20 cellular contexts compared by ENCODE assay signal in genomic region chr22:50547231-50547851, GRCh38. TPM values are rescaled to one million over a fixed set of nuclear protein-coding genes. Genes with fewer than 3 reads are reported as not detected.
A peak's percentile ranks its signal among the peaks of the same experiment; 100 is the strongest.
DNase-seq lines count a peak whose midpoint lies in the region; ATAC-seq, FAIRE-seq and TF ChIP-seq lines count a peak whose summit lies in the region.
"Had no signal": no experiment of that assay in that cellular context is flagged by ENCODE, and none has a peak within 500 bp of the region (broad histone marks: within the 10 kb centered on the region; RNA-seq: fewer than 3 reads in every experiment).

No MANE protein-coding gene starts in this region.

- peaks cover 2% of the 10 kb centered on the region; the same call in 1 of the 2 replicates for H3K79me2 ChIP-seq in GM12878 (ENCODE audit: control insufficient read depth, insufficient read depth, low read length)

- peaks cover 46% of the 10 kb centered on the region for H3K4me1 Mint-ChIP-seq in CD14-positive monocyte
- peaks cover 32 to 47% (median 35%) of the 10 kb centered on the region in 7 donors for H3K4me1 Mint-ChIP-seq in naive thymus-derived CD4-positive, alpha-beta T cell
- H3K4me1 Mint-ChIP-seq: neural progenitor cell had no signal

- no peak overlapping the region for H3K27ac ChIP-seq in GM12878 (ENCODE audit: control insufficient read depth, insufficient read depth)
- no peak overlapping the region for H3K27ac ChIP-seq in naive thymus-derived CD4-positive, alpha-beta T cell (ENCODE audit: low read depth, low read length)
- H3K27ac ChIP-seq: neural progenitor cell, right lobe of liver had no signal

- TF ChIP-seq EP300 in GM12878 (IDR thresholded peaks at IDR 0.05; ENCODE audit: borderline replicate concordance in 1 of 2, control insufficient read depth in 1 of 2, low read depth in 2 of 2, low read length in 2 of 2), result no peak

- FAIRE-seq in GM12878 (lab: Jason Lieb, UNC), result peak; percentile 35
- FAIRE-seq: urothelium cell line had no signal

- CTCF ChIA-PET in GM12878 (lab: Yijun Ruan, JAX), result interaction anchor here (0.8 to 2.2 kb wide), 6 partner anchors 10 to 75 kb away, joined by 3 to 9 read pairs (median 6); partner anchors contain the start of gene SCO2
- CTCF ChIA-PET in naive thymus-derived CD4-positive, alpha-beta T cell (lab: Charles Lee), result interaction anchor here (1.6 to 4.3 kb wide), 5 partner anchors 8 to 73 kb away, joined by 6 to 31 read pairs (median 7); partner anchors contain the start of genes SCO2 and SYCE3

- DNase-seq in CD14-positive monocyte (ENCODE audit: low spot score), result no peak
- peak; percentile 29 for DNase-seq in D341Med (ENCODE audit: low spot score)
- no peak for DNase-seq in GM12878 (ENCODE audit: low read depth, low spot score)
- no peak for DNase-seq in naive thymus-derived CD4-positive, alpha-beta T cell
- no peak for DNase-seq in NCI-H82 (lab: John Stamatoyannopoulos, UW)
- DNase-seq in globus pallidus (ENCODE audit: low spot score), result no peak
- DNase-seq in NCI-H1417 (lab: John Stamatoyannopoulos, UW), result no peak
- DNase-seq: Caco-2; HFFc6; left ventricle myocardium superior; NCI-H1930; NCI-H748 treated with DMSO at 0.1 percent for 48 hours; RPMI8226; stimulated activated CD4-positive, alpha-beta T cell treated with anti-CD3 and anti-CD28 coated beads, Interleukin-4, amount 100 ng/mL, for 4 hours; stimulated activated naive B cell treated with anti-CD40 and anti-IgM and Interleukin-4, amounts not matched to agents 10 μg/mL and 1 μg/mL and 100 μg/mL, for 72 hours; T-helper 9 cell had no signal

- H3K4me2 ChIP-seq in GM12878 (ENCODE audit: control insufficient read depth, insufficient read depth), result no peak overlapping the region
- H3K4me2 ChIP-seq: neural progenitor cell had no signal

- POLR2A ChIA-PET in GM12878 (lab: Charles Lee), result interaction anchor here (0.9 to 2.5 kb wide), 8 partner anchors 9 to 74 kb away, joined by 3 to 15 read pairs (median 9); partner anchors contain the start of genes LMF2, NCAPH2, SCO2 and TYMP
- POLR2A ChIA-PET in naive thymus-derived CD4-positive, alpha-beta T cell (lab: Charles Lee), result interaction anchor here (0.6 to 6.3 kb wide), 10 partner anchors 9 to 76 kb away, joined by 3 to 77 read pairs (median 6); partner anchors contain the start of genes SCO2 and TYMP

- intact Hi-C loops in CD14-positive monocyte (cut with micrococcal nuclease), result loop anchor here in 1 of 2 donors (5.0 kb wide), 1 partner anchor 35 kb away; the partner anchor contains the start of gene CHKB
- intact Hi-C loops in GM12878 (cut with micrococcal nuclease; ENCODE audit: unreplicated experiment), result no loop called here
- intact Hi-C loops in naive thymus-derived CD4-positive, alpha-beta T cell (cut with micrococcal nuclease), result no loop called here

- ATAC-seq in GM12878, result no peak
- ATAC-seq in naive thymus-derived CD4-positive, alpha-beta T cell, result no peak
- ATAC-seq: left ventricle myocardium superior, right lobe of liver had no signal

- no peaks in the 10 kb centered on the region for H3K36me3 ChIP-seq in GM12878 (ENCODE audit: control insufficient read depth in 2 of 2, insufficient read depth in 2 of 2, low read length in 1 of 2)
- no peaks in the 10 kb centered on the region for H3K36me3 ChIP-seq in naive thymus-derived CD4-positive, alpha-beta T cell (ENCODE audit: control insufficient read depth in 2 of 3, insufficient read depth in 3 of 3, low read length in 3 of 3)
- H3K36me3 ChIP-seq: neural progenitor cell, right lobe of liver had no signal

- no peaks in the 10 kb centered on the region for H4K20me1 ChIP-seq in GM12878 (ENCODE audit: control insufficient read depth, insufficient read depth)

- RAD21 ChIA-PET in GM12878 (lab: Charles Lee; ENCODE audit: unreplicated experiment), result interaction anchor here (0.9 to 2.1 kb wide), 5 partner anchors 8 to 74 kb away, joined by 3 to 16 read pairs (median 7); partner anchors contain the start of gene SCO2

- peak overlapping the region; percentile 58 to 85 for H3K4me3 Mint-ChIP-seq in CD14-positive monocyte
- peak overlapping the region in 6 of 10 donors; percentile 25 to 88 (median 58) for H3K4me3 Mint-ChIP-seq in naive thymus-derived CD4-positive, alpha-beta T cell
- H3K4me3 Mint-ChIP-seq: HFFc6, neural progenitor cell had no signal

- no peak overlapping the region for H3K9ac ChIP-seq in GM12878 (ENCODE audit: control insufficient read depth, insufficient read depth, low read length)
- H3K9ac ChIP-seq: neural progenitor cell had no signal

- SMC1A ChIA-PET in GM12878 (lab: Charles Lee; ENCODE audit: uncharacterized antibody, unreplicated experiment), result interaction anchor here (1.2 to 2.4 kb wide), 6 partner anchors 7 to 73 kb away, joined by 4 to 14 read pairs (median 6); partner anchors contain the start of genes SCO2 and SYCE3

- 99% methylated on average over 33 of the region's 36 CpGs for WGBS in GM12878 (ENCODE audit: insufficient coverage, insufficient replicate concordance, low lambda C conversion rate, missing lambda C conversion rate)

- H3K36me3 Mint-ChIP-seq in CD14-positive monocyte, result peaks cover 5 to 6% of the 10 kb centered on the region in 2 donors
- H3K36me3 Mint-ChIP-seq in naive thymus-derived CD4-positive, alpha-beta T cell, result peaks cover 0 to 14% (median 0%) of the 10 kb centered on the region in 5 donors
- H3K36me3 Mint-ChIP-seq: neural progenitor cell had no signal

- peaks cover 30% of the 10 kb centered on the region for H3K4me1 ChIP-seq in GM12878 (ENCODE audit: control insufficient read depth, insufficient read depth, low read length)
- peaks cover 35 to 46% of the 10 kb centered on the region in 2 donors for H3K4me1 ChIP-seq in naive thymus-derived CD4-positive, alpha-beta T cell (ENCODE audit: control insufficient read depth in 2 of 2, insufficient read depth in 2 of 2, low read length in 2 of 2)
- H3K4me1 ChIP-seq: Caco-2, neural progenitor cell had no signal

- H3K27me3 ChIP-seq in GM12878 (replicated peaks in 1 of 2; ENCODE audit: control insufficient read depth in 2 of 2, insufficient read depth in 2 of 2, low read length in 1 of 2), result peaks cover 0 to 1% of the 10 kb centered on the region in 2 experiments; a peak in 1 of 4 replicates
- H3K27me3 ChIP-seq in naive thymus-derived CD4-positive, alpha-beta T cell (ENCODE audit: control insufficient read depth in 2 of 2, insufficient read depth in 2 of 2, low read length in 2 of 2), result no peaks in the 10 kb centered on the region
- H3K27me3 ChIP-seq: right lobe of liver had no signal

- in situ Hi-C loops in GM12878 (cut with MboI), result no loop called here

- H3K27me3 Mint-ChIP-seq in CD14-positive monocyte (ENCODE audit: low read depth in 3 of 3), result peaks cover 3 to 24% (median 5%) of the 10 kb centered on the region in 3 donors
- H3K27me3 Mint-ChIP-seq in naive thymus-derived CD4-positive, alpha-beta T cell, result no peaks in the 10 kb centered on the region
- H3K27me3 Mint-ChIP-seq: stimulated activated naive B cell treated with anti-CD40 and anti-IgM and Interleukin-4, amounts not matched to agents 10 μg/mL and 1 μg/mL and 100 μg/mL, for 72 hours had no signal

- TF ChIP-seq CTCF in CD14-positive monocyte (IDR thresholded peaks at IDR 0.05), result no peak
- no peak for TF ChIP-seq CTCF in GM12878 (IDR thresholded peaks at IDR 0.05 in 2 of 3, conservative IDR thresholded peaks at IDR 0.05 in 1 of 3; ENCODE audit: control insufficient read depth in 2 of 3, extremely low read depth in 1 of 3, insufficient read depth in 1 of 3, low read depth in 3 of 3, low read length in 3 of 3)

- TF ChIP-seq RAD21 in GM12878 (IDR thresholded peaks at IDR 0.05; ENCODE audit: insufficient read depth, low read depth, low read length), result no peak

- no peak overlapping the region for H3K4me3 ChIP-seq in GM12878
- no peak overlapping the region for H3K4me3 ChIP-seq in naive thymus-derived CD4-positive, alpha-beta T cell (ENCODE audit: low read length)
- H3K4me3 ChIP-seq: neural progenitor cell had no signal

- peaks cover 0 to 6% (median 0%) of the 10 kb centered on the region in 7 donors for H3K9me3 Mint-ChIP-seq in CD14-positive monocyte
- peaks cover 0 to 4% (median 0%) of the 10 kb centered on the region in 11 donors for H3K9me3 Mint-ChIP-seq in naive thymus-derived CD4-positive, alpha-beta T cell
- H3K9me3 Mint-ChIP-seq: HFFc6, neural progenitor cell had no signal

- H2AFZ ChIP-seq in GM12878 (ENCODE audit: control insufficient read depth, low read depth, low read length), result no peak overlapping the region
- H2AFZ ChIP-seq: neural progenitor cell had no signal

- BruUV-seq in GM12878 (replicated peaks; lab: Mats Ljungman, UMichigan), result no TSS peak

- peak overlapping the region in 1 of 7 donors; percentile 42 for H3K27ac Mint-ChIP-seq in CD14-positive monocyte
- peak overlapping the region in 4 of 9 donors; percentile 48 to 87 (median 70) for H3K27ac Mint-ChIP-seq in naive thymus-derived CD4-positive, alpha-beta T cell
- H3K27ac Mint-ChIP-seq: HFFc6, neural progenitor cell had no signal

- H3K9me3 ChIP-seq in GM12878 (replicated peaks; ENCODE audit: control insufficient read depth, insufficient read depth, low read length), result no peaks in the 10 kb centered on the region
- no peaks in the 10 kb centered on the region for H3K9me3 ChIP-seq in naive thymus-derived CD4-positive, alpha-beta T cell (ENCODE audit: control insufficient read depth in 2 of 3, low read length in 3 of 3)
- H3K9me3 ChIP-seq: Caco-2, right lobe of liver had no signal

- TF ChIP-seq POLR2A in GM12878 (IDR thresholded peaks at IDR 0.05; ENCODE audit: low read depth, low read length), result no peak

RNA-seq across cellular contexts. Expression of gene KLHDC7B, which starts 1.6 kb away (rescaled TPM):
- 1 to 10 TPM in 1 of 2 donors, under 1 TPM in 1; 0.88 to 4.3 TPM for polyA plus RNA-seq in CD14-positive monocyte
- total RNA-seq in GM12878 (2013; cell fraction: nucleolus; rRNA removed), result 2.3 and 2.6 TPM in 2 replicates
- total RNA-seq in GM12878 (2014; rRNA removed), result 1.3 and 1.5 TPM in 2 replicates
- total RNA-seq in GM12878 (2014; rRNA removed; fragmentation: Illumina TruSeq; extraction: Trizol), result 0.32 and 0.63 TPM in 2 replicates
- total RNA-seq in GM12878 (2021), result 1.1 and 1.7 TPM in 2 replicates
- polyA plus RNA-seq in GM12878 (2011; ENCODE audit: low read depth), result 0.26 TPM
- polyA plus RNA-seq in GM12878 (2011; rRNA removed), result not detected in 2 replicates
- 0.01 and 0.03 TPM in 2 replicates for polyA plus RNA-seq in GM12878 (2011; cell fraction: cytosol; rRNA removed)
- 0.03 and 0.04 TPM in 2 replicates for polyA plus RNA-seq in GM12878 (2011; cell fraction: nucleus; rRNA removed)
- 1.5 and 1.9 TPM in 2 replicates for polyA plus RNA-seq in GM12878 (2012)
- 0.59 and 0.65 TPM in 2 replicates for polyA plus RNA-seq in GM12878 (2014; fragmentation: Illumina TruSeq; extraction: Trizol)
- under 1 TPM in 1 of 2 experiments, not detected in 1; 0.05 TPM for polyA plus RNA-seq in GM12878 (2014; fragmentation: Nextera tagmentation; extraction: Ambion mirVana)
- polyA plus RNA-seq in GM12878 (2014; rRNA removed), result 1.8 and 2.2 TPM in 2 replicates
- 1 to 10 TPM in 1 of 2 experiments, under 1 TPM in 1; 0.72 to 1.1 TPM for polyA plus RNA-seq in GM12878 (2016; fragmentation: Nextera tagmentation; extraction: Ambion mirVana)
- polyA minus RNA-seq in GM12878 (2011; rRNA and poly(A)+ RNA removed), result not detected in 2 replicates
- 0.31 TPM in 1 of 2 replicates, not detected in the other for polyA minus RNA-seq in GM12878 (2011; cell fraction: cytosol; rRNA and poly(A)+ RNA removed)
- 0.10 TPM in 1 of 2 replicates, not detected in the other for polyA minus RNA-seq in GM12878 (2011; cell fraction: nucleus; rRNA and poly(A)+ RNA removed)
- 10 to 100 TPM in 1 of 5 experiments, 1 to 10 TPM in 4; 4.4 to 17.2 (median 6.8) TPM for total RNA-seq in naive thymus-derived CD4-positive, alpha-beta T cell
- polyA plus RNA-seq in naive thymus-derived CD4-positive, alpha-beta T cell, result 10 to 100 TPM in 1 of 2 donors, 1 to 10 TPM in 1; 7.8 to 10.0 TPM
- total RNA-seq: epithelial cell of proximal tubule, left ventricle myocardium superior had no signal

RNA-seq across cellular contexts. Expression of gene SYCE3, which starts 15.4 kb away (rescaled TPM):
- 1 to 10 TPM in 1 of 2 donors, not detected in 1; 1.9 TPM for polyA plus RNA-seq in CD14-positive monocyte
- total RNA-seq in GM12878 (2013; cell fraction: nucleolus; rRNA removed), result not detected in 2 replicates
- not detected in 2 replicates for total RNA-seq in GM12878 (2014; rRNA removed)
- total RNA-seq in GM12878 (2014; rRNA removed; fragmentation: Illumina TruSeq; extraction: Trizol), result 0.76 TPM in 1 of 2 replicates, not detected in the other
- not detected in 2 replicates for total RNA-seq in GM12878 (2021)
- polyA plus RNA-seq in GM12878 (2011; ENCODE audit: low read depth), result not detected
- polyA plus RNA-seq in GM12878 (2011; rRNA removed), result 0.79 and 1.1 TPM in 2 replicates
- 0.64 TPM in 2 replicates for polyA plus RNA-seq in GM12878 (2011; cell fraction: cytosol; rRNA removed)
- not detected in 2 replicates for polyA plus RNA-seq in GM12878 (2011; cell fraction: nucleus; rRNA removed)
- 1.6 and 1.8 TPM in 2 replicates for polyA plus RNA-seq in GM12878 (2012)
- 0.38 TPM in 1 of 2 replicates, not detected in the other for polyA plus RNA-seq in GM12878 (2014; fragmentation: Illumina TruSeq; extraction: Trizol)
- under 1 TPM; 0.76 to 0.91 TPM for polyA plus RNA-seq in GM12878 (2014; fragmentation: Nextera tagmentation; extraction: Ambion mirVana)
- polyA plus RNA-seq in GM12878 (2014; rRNA removed), result not detected in 2 replicates
- polyA plus RNA-seq in GM12878 (2016; fragmentation: Nextera tagmentation; extraction: Ambion mirVana), result under 1 TPM in 1 of 2 experiments, not detected in 1; 0.43 TPM
- not detected in 2 replicates for polyA minus RNA-seq in GM12878 (2011; rRNA and poly(A)+ RNA removed)
- not detected in 2 replicates for polyA minus RNA-seq in GM12878 (2011; cell fraction: cytosol; rRNA and poly(A)+ RNA removed)
- polyA minus RNA-seq in GM12878 (2011; cell fraction: nucleus; rRNA and poly(A)+ RNA removed), result not detected in 2 replicates
- total RNA-seq in naive thymus-derived CD4-positive, alpha-beta T cell, result not detected
- not detected for polyA plus RNA-seq in naive thymus-derived CD4-positive, alpha-beta T cell
- total RNA-seq: Caco-2, HFFc6, left ventricle myocardium superior had no signal

RNA-seq across cellular contexts. Expression of gene TYMP, which starts 17.5 kb away (rescaled TPM):
- polyA plus RNA-seq in CD14-positive monocyte (100 to 1,000 TPM; 787 to 955 TPM), GM12878 (2011; rRNA removed) (8.8 and 21.0 TPM in 2 replicates), GM12878 (2014; fragmentation: Illumina TruSeq; extraction: Trizol) (3.0 and 5.6 TPM in 2 replicates), GM12878 (2014; fragmentation: Nextera tagmentation; extraction: Ambion mirVana) (under 1 TPM; 0.42 to 0.91 TPM), GM12878 (2014; rRNA removed) (55.7 and 57.8 TPM in 2 replicates), GM12878 (2016; fragmentation: Nextera tagmentation; extraction: Ambion mirVana) (10 to 100 TPM; 28.3 to 37.7 TPM)
- 57.1 and 63.5 TPM in 2 replicates for total RNA-seq in GM12878 (2013; cell fraction: nucleolus; rRNA removed)
- total RNA-seq in GM12878 (2014; rRNA removed) (39.8 and 40.8 TPM in 2 replicates), GM12878 (2014; rRNA removed; fragmentation: Illumina TruSeq; extraction: Trizol) (8.9 and 9.8 TPM in 2 replicates), GM12878 (2021) (53.2 and 53.9 TPM in 2 replicates)
- 9.5 TPM for polyA plus RNA-seq in GM12878 (2011; ENCODE audit: low read depth)
- polyA plus RNA-seq in GM12878 (2011; cell fraction: cytosol; rRNA removed), result 29.5 and 58.9 TPM in 2 replicates
- polyA plus RNA-seq in GM12878 (2011; cell fraction: nucleus; rRNA removed), result 283 and 296 TPM in 2 replicates
- 32.9 and 38.1 TPM in 2 replicates for polyA plus RNA-seq in GM12878 (2012)
- polyA minus RNA-seq in GM12878 (2011; rRNA and poly(A)+ RNA removed), result 12.4 and 23.6 TPM in 2 replicates
- 11.2 and 12.8 TPM in 2 replicates for polyA minus RNA-seq in GM12878 (2011; cell fraction: cytosol; rRNA and poly(A)+ RNA removed)
- 22.4 and 35.5 TPM in 2 replicates for polyA minus RNA-seq in GM12878 (2011; cell fraction: nucleus; rRNA and poly(A)+ RNA removed)
- 100 to 1,000 TPM in 2 of 5 experiments, 10 to 100 TPM in 1, 1 to 10 TPM in 2; 5.4 to 161 (median 20.4) TPM for total RNA-seq in naive thymus-derived CD4-positive, alpha-beta T cell
- polyA plus RNA-seq in naive thymus-derived CD4-positive, alpha-beta T cell, result 1 to 10 TPM; 2.7 to 2.8 TPM

RNA-seq across cellular contexts. Expression of gene SCO2, which starts 21.9 kb away (rescaled TPM):
- polyA plus RNA-seq in CD14-positive monocyte (10 to 100 TPM; 39.5 to 69.6 TPM), GM12878 (2011; rRNA removed) (2.0 and 2.2 TPM in 2 replicates), GM12878 (2014; fragmentation: Illumina TruSeq; extraction: Trizol) (0.18 TPM in 1 of 2 replicates, not detected in the other), GM12878 (2014; fragmentation: Nextera tagmentation; extraction: Ambion mirVana) (1 to 10 TPM in 1 of 2 experiments, not detected in 1; 1.0 TPM), GM12878 (2014; rRNA removed) (2.4 and 7.1 TPM in 2 replicates), GM12878 (2016; fragmentation: Nextera tagmentation; extraction: Ambion mirVana) (10 to 100 TPM; 14.0 to 16.0 TPM)
- not detected in 2 replicates for total RNA-seq in GM12878 (2013; cell fraction: nucleolus; rRNA removed)
- total RNA-seq in GM12878 (2014; rRNA removed) (2.8 and 4.4 TPM in 2 replicates), GM12878 (2014; rRNA removed; fragmentation: Illumina TruSeq; extraction: Trizol) (0.32 and 0.36 TPM in 2 replicates), GM12878 (2021) (6.4 and 16.0 TPM in 2 replicates)
- polyA plus RNA-seq in GM12878 (2011; ENCODE audit: low read depth), result 5.6 TPM
- 8.5 and 9.4 TPM in 2 replicates for polyA plus RNA-seq in GM12878 (2011; cell fraction: cytosol; rRNA removed)
- 10.9 and 11.6 TPM in 2 replicates for polyA plus RNA-seq in GM12878 (2011; cell fraction: nucleus; rRNA removed)
- 4.7 and 8.2 TPM in 2 replicates for polyA plus RNA-seq in GM12878 (2012)
- polyA minus RNA-seq in GM12878 (2011; rRNA and poly(A)+ RNA removed), result 2.0 TPM in 1 of 2 replicates, not detected in the other
- polyA minus RNA-seq in GM12878 (2011; cell fraction: cytosol; rRNA and poly(A)+ RNA removed), result 4.2 TPM in 1 of 2 replicates, not detected in the other
- not detected in 2 replicates for polyA minus RNA-seq in GM12878 (2011; cell fraction: nucleus; rRNA and poly(A)+ RNA removed)
- 10 to 100 TPM in 1 of 5 experiments, 1 to 10 TPM in 4; 2.2 to 12.0 (median 5.5) TPM for total RNA-seq in naive thymus-derived CD4-positive, alpha-beta T cell
- 1 to 10 TPM; 4.9 to 9.4 TPM for polyA plus RNA-seq in naive thymus-derived CD4-positive, alpha-beta T cell
- total RNA-seq: epithelial cell of proximal tubule had no signal

RNA-seq across cellular contexts. Expression of gene CPT1B, which starts 30.9 kb away (rescaled TPM):
- polyA plus RNA-seq in CD14-positive monocyte, result under 1 TPM in 1 of 2 donors, not detected in 1; 0.18 TPM
- total RNA-seq in GM12878 (2013; cell fraction: nucleolus; rRNA removed), result 75.2 and 82.7 TPM in 2 replicates
- total RNA-seq in GM12878 (2014; rRNA removed), result 28.3 and 28.9 TPM in 2 replicates
- 12.0 and 13.6 TPM in 2 replicates for total RNA-seq in GM12878 (2014; rRNA removed; fragmentation: Illumina TruSeq; extraction: Trizol)
- 37.0 and 40.8 TPM in 2 replicates for total RNA-seq in GM12878 (2021)
- polyA plus RNA-seq in GM12878 (2011; ENCODE audit: low read depth), result 29.0 TPM
- polyA plus RNA-seq in GM12878 (2011; rRNA removed), result 26.0 and 36.2 TPM in 2 replicates
- 30.5 and 42.8 TPM in 2 replicates for polyA plus RNA-seq in GM12878 (2011; cell fraction: cytosol; rRNA removed)
- polyA plus RNA-seq in GM12878 (2011; cell fraction: nucleus; rRNA removed), result 387 and 439 TPM in 2 replicates
- polyA plus RNA-seq in GM12878 (2012), result 44.1 and 46.1 TPM in 2 replicates
- polyA plus RNA-seq in GM12878 (2014; fragmentation: Illumina TruSeq; extraction: Trizol), result 21.0 and 24.5 TPM in 2 replicates
- 1 to 10 TPM; 3.5 to 5.7 TPM for polyA plus RNA-seq in GM12878 (2014; fragmentation: Nextera tagmentation; extraction: Ambion mirVana)
- 51.1 and 54.0 TPM in 2 replicates for polyA plus RNA-seq in GM12878 (2014; rRNA removed)
- 10 to 100 TPM; 11.5 to 19.0 TPM for polyA plus RNA-seq in GM12878 (2016; fragmentation: Nextera tagmentation; extraction: Ambion mirVana)
- 9.7 and 19.9 TPM in 2 replicates for polyA minus RNA-seq in GM12878 (2011; rRNA and poly(A)+ RNA removed)
- polyA minus RNA-seq in GM12878 (2011; cell fraction: cytosol; rRNA and poly(A)+ RNA removed), result 3.0 and 5.3 TPM in 2 replicates
- polyA minus RNA-seq in GM12878 (2011; cell fraction: nucleus; rRNA and poly(A)+ RNA removed), result 29.0 and 38.0 TPM in 2 replicates
- 100 to 1,000 TPM in 1 of 5 experiments, 10 to 100 TPM in 4; 43.9 to 108 (median 66.7) TPM for total RNA-seq in naive thymus-derived CD4-positive, alpha-beta T cell
- polyA plus RNA-seq in naive thymus-derived CD4-positive, alpha-beta T cell, result 1 to 10 TPM in 1 of 2 donors, under 1 TPM in 1; 0.32 to 2.8 TPM
